ENCODE assay signal across 12 cellular contexts in the genomic region with DNA sequence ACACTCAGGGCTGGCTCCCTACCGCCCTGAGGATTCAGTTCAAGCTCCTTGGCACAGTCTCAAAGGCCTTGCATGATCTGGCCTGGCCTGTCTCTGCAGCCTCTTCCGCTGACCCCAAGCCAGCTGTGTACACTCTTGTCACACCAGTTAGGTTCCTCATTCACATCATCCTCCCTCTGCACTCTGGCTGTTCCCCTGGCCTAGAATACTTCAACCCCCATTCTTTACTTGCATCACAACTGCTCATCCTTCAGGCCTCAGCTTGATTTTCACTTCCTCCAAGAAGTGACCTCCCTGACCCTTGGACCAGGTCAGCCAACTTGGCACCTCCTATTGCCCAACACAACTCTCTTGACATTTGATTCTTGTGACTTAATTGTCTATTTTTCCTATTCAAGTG. TPM values are rescaled to one million over a fixed set of nuclear protein-coding genes. Genes with fewer than 3 reads are reported as not detected.
A peak's percentile ranks its signal among the peaks of the same experiment; 100 is the strongest.
DNase-seq lines count a peak whose midpoint lies in the region; TF ChIP-seq lines count a peak whose summit lies in the region.
"Had no signal": no experiment of that assay in that cellular context is flagged by ENCODE, and none has a peak within 500 bp of the region (broad histone marks: within the 10 kb centered on the region; RNA-seq: fewer than 3 reads in every experiment).

No MANE protein-coding gene starts in this region.

- peaks cover 38% of the 10 kb centered on the region for H3K4me1 Mint-ChIP-seq in endothelial cell (ENCODE audit: unreplicated experiment)
- peaks cover 36% of the 10 kb centered on the region for H3K4me1 Mint-ChIP-seq in nephron

- H3K4me3 Mint-ChIP-seq in endothelial cell (ENCODE audit: unreplicated experiment) (no peak overlapping the region), nephron (no peak overlapping the region)

- no peak for TF ChIP-seq CTCF in C4-2B (conservative IDR thresholded peaks at IDR 0.05)
- no peak for TF ChIP-seq CTCF in endothelial cell (IDR thresholded peaks at IDR 0.05; ENCODE audit: unreplicated experiment)
- no peak for TF ChIP-seq CTCF in nephron (IDR thresholded peaks at IDR 0.05; ENCODE audit: unreplicated experiment in 3 of 3)

- H3K36me3 Mint-ChIP-seq in endothelial cell (ENCODE audit: low read depth, unreplicated experiment), result peaks cover under 1% of the 10 kb centered on the region
- no peaks in the 10 kb centered on the region for H3K36me3 Mint-ChIP-seq in nephron (ENCODE audit: low read depth)

- H3K9me3 Mint-ChIP-seq in endothelial cell (ENCODE audit: unreplicated experiment) (no peaks in the 10 kb centered on the region), nephron (no peaks in the 10 kb centered on the region)

- peak overlapping the region; percentile 98 for H3K27ac ChIP-seq in C4-2B

- H3K27ac Mint-ChIP-seq in endothelial cell (ENCODE audit: unreplicated experiment) (peak overlapping the region; percentile 39), nephron (peak overlapping the region; percentile 0 to 13 (median 8))

- DNase-seq in Kasumi-1 (lab: John Stamatoyannopoulos, UW) (peak; percentile 21 to 25), endothelial cell (ENCODE audit: low spot score) (no peak), NCI-H526 treated with DMSO at 0.1 percent for 48 hours (lab: John Stamatoyannopoulos, UW) (no peak), retina (no peak), germinal center (ENCODE audit: low spot score) (no peak)
- DNase-seq in activated T-cell treated with anti-CD3 and anti-CD28 coated beads, Interleukin-2, amount 50 U/mL, for 48 hours, result no peak
- DNase-seq: activated CD4-positive, alpha-beta T cell treated with anti-CD3 and anti-CD28 coated beads for 1 hour; activated naive CD4-positive, alpha-beta T cell treated with anti-CD3 and anti-CD28 coated beads, Interleukin-2, amount 50 U/mL, for 16 hours; effector memory CD4-positive, alpha-beta T cell; NCI-H1092 had no signal

- peaks cover 9% of the 10 kb centered on the region for H3K27me3 Mint-ChIP-seq in endothelial cell (ENCODE audit: unreplicated experiment)
- H3K27me3 Mint-ChIP-seq in nephron (ENCODE audit: low read depth), result peaks cover 4% of the 10 kb centered on the region

RNA-seq across cellular contexts. Expression of gene PFDN1, which starts 18.9 kb away (rescaled TPM):
- 86.2 TPM for total RNA-seq in endothelial cell (ENCODE audit: unreplicated experiment)

RNA-seq across cellular contexts. Expression of gene HBEGF, which starts 24.6 kb away (rescaled TPM):
- total RNA-seq in endothelial cell (ENCODE audit: unreplicated experiment), result 22.6 TPM

RNA-seq across cellular contexts. Expression of gene SLC4A9, which starts 38.2 kb away (rescaled TPM):
- 0.23 TPM for total RNA-seq in endothelial cell (ENCODE audit: unreplicated experiment)

Comparison
In these comparisons a context has a peak if more than half of its experiments do, and no peak if none do; other contexts are left out.
1. DNase-seq: peak in Kasumi-1 (2 of 2); none in endothelial cell (single experiment), NCI-H526 treated with DMSO at 0.1 percent for 48 hours (single experiment), activated T-cell treated with anti-CD3 and anti-CD28 coated beads, Interleukin-2, amount 50 U/mL, for 48 hours (0 of 2), retina (single experiment) and germinal center (single experiment).